22 cellular contexts compared by ENCODE assay signal in genomic region chrX:141960573-141960972, GRCh38. TPM values are rescaled to one million over a fixed set of nuclear protein-coding genes. Genes with fewer than 3 reads are reported as not detected.
"Had no signal": no experiment of that assay in that cellular context is flagged by ENCODE, and none has a peak within 500 bp of the region (broad histone marks: within the 10 kb centered on the region; RNA-seq: fewer than 3 reads in every experiment).

No MANE protein-coding gene starts in this region.

- H3K9me3 Mint-ChIP-seq: activated CD4-positive, alpha-beta memory T cell treated with anti-CD3 and anti-CD28 coated beads for 36 hours; activated CD4-positive, alpha-beta T cell treated with anti-CD3 and anti-CD28 coated beads, Interleukin-2, amount 10 ng/mL, durations not matched to agents 24 days and 14 days; activated naive CD4-positive, alpha-beta T cell treated with anti-CD3 and anti-CD28 coated beads, Interleukin-2, amount 10 ng/mL, durations not matched to agents 7 days and 5 days; activated T-cell treated with anti-CD3 and anti-CD28 coated beads, Interleukin-2, amount 50 U/mL, for 72 hours had no signal

- ATAC-seq: activated T-cell treated with anti-CD3 and anti-CD28 coated beads, Interleukin-2, amount 50 U/mL, for 72 hours; PC-3; WTC11 had no signal

- H3K4me1 Mint-ChIP-seq: activated CD4-positive, alpha-beta T cell treated with anti-CD3 and anti-CD28 coated beads, Interleukin-2, amount 10 ng/mL, durations not matched to agents 24 days and 14 days; activated naive CD4-positive, alpha-beta T cell treated with anti-CD3 and anti-CD28 coated beads, Interleukin-2, amount 10 ng/mL, durations not matched to agents 7 days and 5 days; activated naive CD8-positive, alpha-beta T cell treated with anti-CD3 and anti-CD28 coated beads for 36 hours; brain; WTC11 had no signal

- H3K4me3 Mint-ChIP-seq: activated CD4-positive, alpha-beta memory T cell treated with anti-CD3 and anti-CD28 coated beads for 36 hours; activated CD4-positive, alpha-beta T cell treated with anti-CD3 and anti-CD28 coated beads, Interleukin-2, amount 10 ng/mL, durations not matched to agents 24 days and 14 days; activated naive CD4-positive, alpha-beta T cell treated with anti-CD3 and anti-CD28 coated beads, Interleukin-2, amount 10 ng/mL, durations not matched to agents 7 days and 5 days; activated naive CD8-positive, alpha-beta T cell treated with anti-CD3 and anti-CD28 coated beads for 36 hours; activated T-cell treated with anti-CD3 and anti-CD28 coated beads, Interleukin-2, amount 50 U/mL, for 72 hours; brain; T-helper 1 cell treated with Interleukin-12 subunit alpha and Interleukin-12 subunit beta and Interleukin-4 antibody, amounts not matched to agents 30 μg/mL and 1 μg/mL, for 36 hours; WTC11 had no signal

- FAIRE-seq: RCC 7860 had no signal

- DNase-seq: activated CD4-positive, alpha-beta memory T cell treated with anti-CD3 and anti-CD28 coated beads for 36 hours; activated CD4-positive, alpha-beta T cell treated with anti-CD3 and anti-CD28 coated beads, Interleukin-2, amount 10 ng/mL, durations not matched to agents 24 days and 14 days; activated CD4-positive, CD25-positive, alpha-beta regulatory T cell treated with anti-CD3 and anti-CD28 coated beads, Interleukin-2, amount 50 U/mL, for 72 hours; activated CD8-positive, alpha-beta memory T cell treated with anti-CD3 and anti-CD28 coated beads for 24 hours; activated gamma-delta T cell treated with Interleukin-2 at 50 U/mL for 16 hours; activated naive CD4-positive, alpha-beta T cell treated with anti-CD3 and anti-CD28 coated beads, Interleukin-2, amount 10 ng/mL, durations not matched to agents 7 days and 5 days; activated naive CD8-positive, alpha-beta T cell treated with anti-CD3 and anti-CD28 coated beads for 36 hours; activated T-cell treated with anti-CD3 and anti-CD28 coated beads, Interleukin-2, amount 50 U/mL, for 72 hours; aorta; NCI-H1105 treated with DMSO at 0.1 percent for 48 hours; NCI-H1436 treated with DMSO at 0.1 percent for 48 hours; NCI-H187; NCI-H2081; NCI-H446; NCI-H524; PC-3; SHP77 treated with DMSO at 0.1 percent for 48 hours had no signal

- H3K27ac Mint-ChIP-seq: activated CD4-positive, alpha-beta memory T cell treated with anti-CD3 and anti-CD28 coated beads for 36 hours; activated CD4-positive, alpha-beta T cell treated with anti-CD3 and anti-CD28 coated beads, Interleukin-2, amount 10 ng/mL, durations not matched to agents 24 days and 14 days; activated naive CD4-positive, alpha-beta T cell treated with anti-CD3 and anti-CD28 coated beads, Interleukin-2, amount 10 ng/mL, durations not matched to agents 7 days and 5 days; activated naive CD8-positive, alpha-beta T cell treated with anti-CD3 and anti-CD28 coated beads for 36 hours; activated T-cell treated with anti-CD3 and anti-CD28 coated beads, Interleukin-2, amount 50 U/mL, for 72 hours; activated T-helper 2 cell treated with anti-CD3 and anti-CD28 coated beads, Interferon-gamma antibody, Interleukin-2, Interleukin-4, amounts not matched to agents 10 μg/mL and 5 μg/mL and 100 μg/mL, durations not matched to agents 14 hours and 24 hours and 36 hours; brain; T-helper 1 cell treated with Interleukin-12 subunit alpha and Interleukin-12 subunit beta and Interleukin-4 antibody, amounts not matched to agents 30 μg/mL and 1 μg/mL, for 36 hours; WTC11 had no signal

- H3K27me3 Mint-ChIP-seq: activated CD4-positive, alpha-beta memory T cell treated with anti-CD3 and anti-CD28 coated beads for 36 hours; activated CD4-positive, alpha-beta T cell treated with anti-CD3 and anti-CD28 coated beads, Interleukin-2, amount 10 ng/mL, durations not matched to agents 24 days and 14 days; activated naive CD4-positive, alpha-beta T cell treated with anti-CD3 and anti-CD28 coated beads, Interleukin-2, amount 10 ng/mL, durations not matched to agents 7 days and 5 days; activated naive CD8-positive, alpha-beta T cell treated with anti-CD3 and anti-CD28 coated beads for 36 hours; brain had no signal

- H3K36me3 Mint-ChIP-seq: activated CD4-positive, alpha-beta memory T cell treated with anti-CD3 and anti-CD28 coated beads for 36 hours; activated naive CD4-positive, alpha-beta T cell treated with anti-CD3 and anti-CD28 coated beads, Interleukin-2, amount 10 ng/mL, durations not matched to agents 7 days and 5 days; activated naive CD8-positive, alpha-beta T cell treated with anti-CD3 and anti-CD28 coated beads for 36 hours; brain had no signal

RNA-seq across cellular contexts. Expression of gene MAGEC1, which starts 56.9 kb away (rescaled TPM):
- total RNA-seq: activated CD4-positive, alpha-beta memory T cell treated with anti-CD3 and anti-CD28 coated beads for 36 hours; activated CD4-positive, alpha-beta T cell treated with anti-CD3 and anti-CD28 coated beads, Interleukin-2, amount 10 ng/mL, durations not matched to agents 24 days and 14 days; activated naive CD8-positive, alpha-beta T cell treated with anti-CD3 and anti-CD28 coated beads for 36 hours; activated T-cell treated with anti-CD3 and anti-CD28 coated beads, Interleukin-2, amount 50 U/mL, for 72 hours; activated T-helper 2 cell treated with anti-CD3 and anti-CD28 coated beads, Interferon-gamma antibody, Interleukin-2, Interleukin-4, amounts not matched to agents 10 μg/mL and 5 μg/mL and 100 μg/mL, durations not matched to agents 14 hours and 24 hours and 36 hours; aorta; PC-3 had no signal
